10 cellular contexts compared by ENCODE assay signal in genomic region chr6:134870677-134871498, GRCh38.
A peak's percentile ranks its signal among the peaks of the same experiment; 100 is the strongest.
DNase-seq lines count a peak whose midpoint lies in the region; ATAC-seq and TF ChIP-seq lines count a peak whose summit lies in the region.
"Had no signal": no experiment of that assay in that cellular context is flagged by ENCODE, and none has a peak within 500 bp of the region (broad histone marks: within the 10 kb centered on the region; RNA-seq: fewer than 3 reads in every experiment).

No MANE protein-coding gene starts in this region.

- peak; percentile 72 for DNase-seq in iris pigment epithelial cell (ENCODE audit: low read depth)
- no peak for DNase-seq in erythroblast (lab: John Stamatoyannopoulos, UW)
- no peak for DNase-seq in 8988T
- no peak for DNase-seq in ACHN
- no peak for DNase-seq in MV-4-11 (lab: John Stamatoyannopoulos, UW)
- DNase-seq: thyroid gland had no signal

- TF ChIP-seq CTCF in Loucy (conservative IDR thresholded peaks at IDR 0.05; ENCODE audit: low read length), result no peak

- peaks cover 3% of the 10 kb centered on the region; the same call in 1 of the 2 replicates for H3K9me3 ChIP-seq in Loucy (ENCODE audit: insufficient read depth, low read depth, low read length)
- H3K9me3 ChIP-seq: thyroid gland had no signal

- H3K79me2 ChIP-seq in Loucy (ENCODE audit: insufficient read depth, low read length), result no peaks in the 10 kb centered on the region

- H3K9me2 ChIP-seq in Loucy (replicated peaks; ENCODE audit: low read depth, low read length), result no peaks in the 10 kb centered on the region

- ATAC-seq in GM18907 (IDR thresholded peaks at IDR 0.05; ENCODE audit: unreplicated experiment), result peak; percentile 93
- ATAC-seq in HG02610 (IDR thresholded peaks at IDR 0.05; ENCODE audit: unreplicated experiment), result peak; percentile 83
- ATAC-seq: activated CD4-positive, CD25-positive, alpha-beta regulatory T cell treated with anti-CD3 and anti-CD28 coated beads, Interleukin-2, amount 50 U/mL, for 24 hours had no signal

- no peaks in the 10 kb centered on the region for H3K4me1 ChIP-seq in Loucy (ENCODE audit: insufficient read depth, low read length, poor library complexity, severe bottlenecking)
- H3K4me1 ChIP-seq: thyroid gland had no signal

- in situ Hi-C loops in ACHN (cut with HindIII; ENCODE audit: low pct_ligation_motif_present, low pct_unique_long_range_greater_than_20kb, low sequenced_read_pairs), result no loop called here

- H3K27me3 ChIP-seq in Loucy (ENCODE audit: insufficient read depth, low read length, poor library complexity, severe bottlenecking), result no peaks in the 10 kb centered on the region
- H3K27me3 ChIP-seq: thyroid gland had no signal

- H3K36me3 ChIP-seq in Loucy (ENCODE audit: insufficient read depth, low read length), result no peaks in the 10 kb centered on the region
- H3K36me3 ChIP-seq: thyroid gland had no signal

- no peak overlapping the region for H3K4me3 ChIP-seq in Loucy (ENCODE audit: low read length, poor library complexity, severe bottlenecking)
- H3K4me3 ChIP-seq: thyroid gland had no signal

- H3K4me2 ChIP-seq in Loucy (ENCODE audit: low read depth, low read length, poor library complexity, severe bottlenecking), result no peak overlapping the region

- H4K20me1 ChIP-seq in Loucy (ENCODE audit: insufficient read depth, low read length, poor library complexity, severe bottlenecking), result no peaks in the 10 kb centered on the region

- peak overlapping the region; percentile 5; the same call in 1 of the 2 replicates for H2AFZ ChIP-seq in Loucy (ENCODE audit: low read length)

- no peak overlapping the region for H3K9ac ChIP-seq in Loucy (ENCODE audit: low read depth, low read length, poor library complexity, severe bottlenecking)

- no peak for TF ChIP-seq POLR2A in erythroblast (IDR thresholded peaks at IDR 0.05; ENCODE audit: low read length)

- no peaks in the 10 kb centered on the region for H3F3A ChIP-seq in Loucy (ENCODE audit: low read depth)
